In genomic region chr17:4365103-4365627, GRCh38 we compare ENCODE assay signal across 8 cellular contexts. TPM values are rescaled to one million over a fixed set of nuclear protein-coding genes. Genes with fewer than 3 reads are reported as not detected.
DNase-seq lines count a peak whose midpoint lies in the region; ATAC-seq and TF ChIP-seq lines count a peak whose summit lies in the region.

No MANE protein-coding gene starts in this region.

- peak; percentile 49 for ATAC-seq in HG02852 (IDR thresholded peaks at IDR 0.05; ENCODE audit: unreplicated experiment)
- peak; percentile 78 to 80 for ATAC-seq in left cardiac atrium

- DNase-seq in GM12865 (ENCODE audit: low read depth) (peak; percentile 98), NCI-H146 treated with DMSO at 0.1 percent for 48 hours (lab: John Stamatoyannopoulos, UW; ENCODE audit: unreplicated experiment) (peak; percentile 83), T-helper 1 cell (peak; percentile 73 to 92 (median 82)), amniotic stem cell (lab: John Stamatoyannopoulos, UW) (peak; percentile 31), left cardiac atrium (peak; percentile 94), posterior cingulate gyrus (peak; percentile 86 to 98 (median 91)), type B pancreatic cell (ENCODE audit: extremely low spot score, unreplicated experiment) (peak; percentile 89)

- H3K4me3 Mint-ChIP-seq in type B pancreatic cell, result peak overlapping the region; percentile 97

- H3K27me3 Mint-ChIP-seq in type B pancreatic cell, result no peaks in the 10 kb centered on the region

- peaks cover 19% of the 10 kb centered on the region for H3K36me3 Mint-ChIP-seq in type B pancreatic cell

- intact Hi-C loops in left cardiac atrium (cut with DNase I), result no loop called here
- intact Hi-C loops in posterior cingulate gyrus (cut with DNase I), result loop anchor here (5.0 kb wide), 1 partner anchor 63 kb away; no protein-coding TSS in a partner anchor

- peak overlapping the region; percentile 79 for H3K4me3 ChIP-seq in GM12865 (ENCODE audit: low read depth, low read length)

- peaks cover 25% of the 10 kb centered on the region for H3K4me1 Mint-ChIP-seq in type B pancreatic cell (ENCODE audit: unreplicated experiment)

- H3K9me3 Mint-ChIP-seq in type B pancreatic cell, result no peaks in the 10 kb centered on the region

- H3K27ac Mint-ChIP-seq in type B pancreatic cell, result peak overlapping the region; percentile 95

- TF ChIP-seq CTCF in GM12865 (IDR thresholded peaks at IDR 0.05; ENCODE audit: insufficient read depth, low read depth, low read length, missing control alignments), result no peak
- no peak for TF ChIP-seq CTCF in type B pancreatic cell (conservative IDR thresholded peaks at IDR 0.05)

RNA-seq across cellular contexts. Expression of gene UBE2G1, which starts 1.3 kb away (rescaled TPM):
- total RNA-seq in left cardiac atrium, result 10 to 100 TPM; 52.7 to 53.4 TPM
- total RNA-seq in type B pancreatic cell (ENCODE audit: low replicate concordance), result 77.7 and 102 TPM in 2 replicates

Comparison
In these comparisons a context has a peak if more than half of its experiments do, and no peak if none do; other contexts are left out.
1. Peak in every context shown above with its lines: DNase-seq, ATAC-seq and H3K4me3 ChIP-seq.
2. DNase-seq: peak in every context shown above with its lines; median percentile 98 in GM12865; 94 in left cardiac atrium; 91 in posterior cingulate gyrus; 89 in type B pancreatic cell; 83 in NCI-H146 treated with DMSO at 0.1 percent for 48 hours; 82 in T-helper 1 cell; 31 in amniotic stem cell.